Comparison of ENCODE assay signal across 9 cellular contexts in genomic region chr3:188389711-188390346, GRCh38.
DNase-seq lines count a peak whose midpoint lies in the region; ATAC-seq and TF ChIP-seq lines count a peak whose summit lies in the region.
"Had no signal": no experiment of that assay in that cellular context is flagged by ENCODE, and none has a peak within 500 bp of the region (broad histone marks: within the 10 kb centered on the region; RNA-seq: fewer than 3 reads in every experiment).

No MANE protein-coding gene starts in this region.

- CTCF ChIA-PET in CD4-positive, alpha-beta memory T cell (lab: Charles Lee; ENCODE audit: partially characterized antibody), result interaction anchor here (1.1 kb wide), 1 partner anchor 649 kb away, joined by 3 read pairs; no protein-coding TSS in a partner anchor

- H3K9me3 Mint-ChIP-seq in CD4-positive, alpha-beta memory T cell, result no peaks in the 10 kb centered on the region
- no peaks in the 10 kb centered on the region for H3K9me3 Mint-ChIP-seq in activated naive CD8-positive, alpha-beta T cell treated with anti-CD3 and anti-CD28 coated beads, Interleukin-2, amount 50 U/mL, for 24 hours
- peaks cover 0 to 2% (median 0%) of the 10 kb centered on the region in 7 donors for H3K9me3 Mint-ChIP-seq in naive B cell

- in situ Hi-C loops in brain microvascular endothelial cell (cut with HindIII; ENCODE audit: low pct_ligation_motif_present, low sequenced_read_pairs), result no loop called here

- H3K9me3 ChIP-seq in CD4-positive, alpha-beta memory T cell (ENCODE audit: control insufficient read depth in 1 of 2, low read length in 2 of 2), result no peaks in the 10 kb centered on the region

- H3K27ac ChIP-seq in CD4-positive, alpha-beta memory T cell (ENCODE audit: low read depth, low read length), result no peak overlapping the region
- H3K27ac ChIP-seq in brain microvascular endothelial cell, result no peak overlapping the region

- no peak overlapping the region for H3K4me3 ChIP-seq in CD4-positive, alpha-beta memory T cell (ENCODE audit: low read length in 2 of 2)
- H3K4me3 ChIP-seq in brain microvascular endothelial cell (ENCODE audit: low read depth, low read length), result no peak overlapping the region
- H3K4me3 ChIP-seq: lung had no signal

- POLR2A ChIA-PET in CD4-positive, alpha-beta memory T cell (lab: Charles Lee; ENCODE audit: partially characterized antibody), result interaction anchor here (1.2 kb wide), 1 partner anchor 645 kb away, joined by 3 read pairs; the partner anchor contains the start of gene BCL6

- peak overlapping the region in 5 of 7 donors; percentile 9 to 83 (median 67) for H3K27ac Mint-ChIP-seq in CD4-positive, alpha-beta memory T cell
- H3K27ac Mint-ChIP-seq in activated naive CD8-positive, alpha-beta T cell treated with anti-CD3 and anti-CD28 coated beads, Interleukin-2, amount 50 U/mL, for 24 hours, result peak overlapping the region; percentile 91
- peak overlapping the region; percentile 98 to 99 (median 98) for H3K27ac Mint-ChIP-seq in naive B cell

- H3K4me1 ChIP-seq in CD4-positive, alpha-beta memory T cell (ENCODE audit: insufficient read depth, low read length), result peaks cover 6% of the 10 kb centered on the region

- H3K4me3 Mint-ChIP-seq in CD4-positive, alpha-beta memory T cell, result peak overlapping the region in 3 of 8 donors; percentile 13 to 67 (median 19)
- peak overlapping the region; percentile 60 for H3K4me3 Mint-ChIP-seq in activated naive CD8-positive, alpha-beta T cell treated with anti-CD3 and anti-CD28 coated beads, Interleukin-2, amount 50 U/mL, for 24 hours
- peak overlapping the region; percentile 23 to 86 (median 76) for H3K4me3 Mint-ChIP-seq in naive B cell

- no peaks in the 10 kb centered on the region for H3K27me3 ChIP-seq in CD4-positive, alpha-beta memory T cell (ENCODE audit: insufficient read depth, low read length)
- H3K27me3 ChIP-seq in brain microvascular endothelial cell (replicated peaks), result no peaks in the 10 kb centered on the region

- ATAC-seq in GM21390 (IDR thresholded peaks at IDR 0.05; ENCODE audit: unreplicated experiment) (peak; percentile 95), HG03565 (IDR thresholded peaks at IDR 0.05; ENCODE audit: unreplicated experiment) (peak; percentile 92), naive B cell (ENCODE audit: low read depth in 2 of 2) (peak; percentile 95 to 98)
- peak; percentile 97 for ATAC-seq in activated naive CD8-positive, alpha-beta T cell treated with anti-CD3 and anti-CD28 coated beads, Interleukin-2, amount 50 U/mL, for 24 hours

- peaks cover 17 to 25% (median 18%) of the 10 kb centered on the region in 4 donors for H3K4me1 Mint-ChIP-seq in CD4-positive, alpha-beta memory T cell
- H3K4me1 Mint-ChIP-seq in activated naive CD8-positive, alpha-beta T cell treated with anti-CD3 and anti-CD28 coated beads, Interleukin-2, amount 50 U/mL, for 24 hours, result peaks cover 60% of the 10 kb centered on the region
- peaks cover 57 to 78% (median 67%) of the 10 kb centered on the region in 3 donors for H3K4me1 Mint-ChIP-seq in naive B cell

- peaks cover 0 to 16% of the 10 kb centered on the region in 2 donors for H3K36me3 Mint-ChIP-seq in CD4-positive, alpha-beta memory T cell
- peaks cover 3% of the 10 kb centered on the region for H3K36me3 Mint-ChIP-seq in activated naive CD8-positive, alpha-beta T cell treated with anti-CD3 and anti-CD28 coated beads, Interleukin-2, amount 50 U/mL, for 24 hours (ENCODE audit: low read depth)
- peaks cover 0 to 4% of the 10 kb centered on the region in 2 donors for H3K36me3 Mint-ChIP-seq in naive B cell

- intact Hi-C loops in CD4-positive, alpha-beta memory T cell (cut with micrococcal nuclease), result no loop called here

- DNase-seq in CD4-positive, alpha-beta memory T cell, result peak in 4 of 5 donors; percentile 5 to 49 (median 20)
- peak; percentile 49 for DNase-seq in activated naive CD8-positive, alpha-beta T cell treated with anti-CD3 and anti-CD28 coated beads, Interleukin-2, amount 50 U/mL, for 24 hours
- DNase-seq in naive B cell (peak; percentile 86), brain microvascular endothelial cell (no peak), NCI-H526 (lab: John Stamatoyannopoulos, UW) (no peak), NCI-H187 treated with DMSO at 0.1 percent for 48 hours (lab: John Stamatoyannopoulos, UW) (no peak)

- H3K36me3 ChIP-seq in CD4-positive, alpha-beta memory T cell (ENCODE audit: insufficient read depth, low read length), result no peaks in the 10 kb centered on the region
- no peaks in the 10 kb centered on the region for H3K36me3 ChIP-seq in brain microvascular endothelial cell (replicated peaks)

- no peaks in the 10 kb centered on the region for H3K27me3 Mint-ChIP-seq in CD4-positive, alpha-beta memory T cell
- H3K27me3 Mint-ChIP-seq in activated naive CD8-positive, alpha-beta T cell treated with anti-CD3 and anti-CD28 coated beads, Interleukin-2, amount 50 U/mL, for 24 hours, result no peaks in the 10 kb centered on the region
- no peaks in the 10 kb centered on the region for H3K27me3 Mint-ChIP-seq in naive B cell

- no peak for TF ChIP-seq CTCF in brain microvascular endothelial cell (IDR thresholded peaks at IDR 0.05; ENCODE audit: low read depth, low read length, missing control alignments)

Comparison
In these comparisons a context has a peak if more than half of its experiments do, and no peak if none do; other contexts are left out.
1. DNase-seq: peak in CD4-positive, alpha-beta memory T cell (4 of 5), activated naive CD8-positive, alpha-beta T cell treated with anti-CD3 and anti-CD28 coated beads, Interleukin-2, amount 50 U/mL, for 24 hours (single experiment) and naive B cell (single experiment); none in brain microvascular endothelial cell (single experiment), NCI-H526 (0 of 2) and NCI-H187 treated with DMSO at 0.1 percent for 48 hours (single experiment).
2. Peak in every context shown above with its lines, with median percentiles within 50 percentile points of each other: H3K27ac Mint-ChIP-seq and ATAC-seq.